10 cellular contexts compared by ENCODE assay signal in the genomic region with DNA sequence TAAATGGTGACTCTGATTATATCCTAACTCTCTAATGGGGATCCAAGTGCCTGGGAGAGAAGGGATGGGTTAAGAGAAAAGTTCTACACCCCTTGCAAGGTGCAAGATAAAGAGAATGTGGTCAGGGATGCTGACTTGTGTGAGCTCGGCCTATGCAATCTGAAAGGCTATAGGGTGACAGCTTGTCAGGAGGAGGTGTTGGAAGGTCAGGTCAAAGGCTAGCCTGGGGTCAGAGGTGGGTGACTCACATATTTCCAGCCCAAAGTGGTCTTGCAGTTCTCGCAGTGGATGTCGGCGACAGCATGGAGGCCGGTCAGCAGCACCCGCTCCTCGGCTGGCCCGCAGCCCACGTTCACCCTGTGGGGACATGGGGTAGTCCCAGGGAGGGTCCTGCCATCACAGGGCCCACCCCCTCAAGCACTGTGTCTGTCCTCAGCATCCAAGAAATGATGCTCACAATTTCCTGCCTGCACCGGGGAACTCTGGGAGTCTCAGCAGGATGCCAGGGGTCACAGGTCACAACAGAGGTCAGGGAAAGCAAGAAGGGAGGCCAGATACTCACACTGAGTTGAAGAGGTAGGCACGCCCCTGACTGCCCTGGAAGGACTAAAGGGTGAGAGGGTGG. TPM values are rescaled to one million over a fixed set of nuclear protein-coding genes. Genes with fewer than 3 reads are reported as not detected.
DNase-seq lines count a peak whose midpoint lies in the region; ATAC-seq, FAIRE-seq and TF ChIP-seq lines count a peak whose summit lies in the region.
"Had no signal": no experiment of that assay in that cellular context is flagged by ENCODE, and none has a peak within 500 bp of the region (broad histone marks: within the 10 kb centered on the region; RNA-seq: fewer than 3 reads in every experiment).

No MANE protein-coding gene starts in this region.

- H3K36me3 Mint-ChIP-seq in CD14-positive monocyte (peaks cover 22 to 37% of the 10 kb centered on the region in 2 donors), T-helper 17 cell (ENCODE audit: low read depth) (peaks cover 4% of the 10 kb centered on the region)

- TF ChIP-seq CTCF in CD14-positive monocyte (IDR thresholded peaks at IDR 0.05) (no peak), esophagus muscularis mucosa (IDR thresholded peaks at IDR 0.05) (no peak), pancreas (IDR thresholded peaks at IDR 0.05) (no peak), brain microvascular endothelial cell (IDR thresholded peaks at IDR 0.05; ENCODE audit: low read depth, low read length, missing control alignments) (no peak)

- no peak for TF ChIP-seq POLR2A in esophagus muscularis mucosa (IDR thresholded peaks at IDR 0.05; ENCODE audit: low read depth)

- WGBS in esophagus muscularis mucosa = 83% methylated on average over 11 of the region's 11 CpGs
- WGBS in pancreas, 2 donors = 71 to 75% methylated on average over 11 of the region's 11 CpGs

- H3K4me3 Mint-ChIP-seq in CD14-positive monocyte = peak overlapping the region; percentile 87 to 94
- peak overlapping the region; percentile 93 for H3K4me3 Mint-ChIP-seq in T-helper 17 cell

- H3K27me3 Mint-ChIP-seq in CD14-positive monocyte (ENCODE audit: low read depth in 3 of 3) = peaks cover 0 to 4% (median 3%) of the 10 kb centered on the region in 3 donors
- no peaks in the 10 kb centered on the region for H3K27me3 Mint-ChIP-seq in T-helper 17 cell

- intact Hi-C loops in CD14-positive monocyte (cut with micrococcal nuclease) = no loop called here
- intact Hi-C loops in esophagus muscularis mucosa (cut with DNase I) = loop anchor here (10.0 kb wide), 1 partner anchor 310 kb away; a partner anchor contains a TSS
- intact Hi-C loops in pancreas (cut with DNase I) = no loop called here

- no peak for ATAC-seq in T-helper 17 cell
- no peak for ATAC-seq in pancreas
- no peak for ATAC-seq in GM21717 (IDR thresholded peaks at IDR 0.05; ENCODE audit: unreplicated experiment)
- no peak for ATAC-seq in GM19455 (IDR thresholded peaks at IDR 0.05; ENCODE audit: unreplicated experiment)
- no peak for ATAC-seq in HG03460 (IDR thresholded peaks at IDR 0.05; ENCODE audit: unreplicated experiment)

- H3K4me1 ChIP-seq in esophagus muscularis mucosa (peaks cover 40 to 63% (median 57%) of the 10 kb centered on the region in 4 donors), pancreas (peaks cover 0 to 15% (median 10%) of the 10 kb centered on the region in 3 donors)

- no peak for DNase-seq in CD14-positive monocyte (ENCODE audit: low spot score)
- no peak for DNase-seq in T-helper 17 cell
- DNase-seq in esophagus muscularis mucosa (ENCODE audit: extremely low spot score) = no peak
- DNase-seq in pancreas = peak in 2 of 6 donors; percentile 52 to 79
- no peak for DNase-seq in brain microvascular endothelial cell
- DNase-seq: foreskin melanocyte, NCI-H1092 had no signal

- H3K9me3 ChIP-seq in T-helper 17 cell (ENCODE audit: control insufficient read depth, low read length, poor library complexity, severe bottlenecking) (peaks cover 3% of the 10 kb centered on the region), esophagus muscularis mucosa (peaks cover 0 to 14% (median 11%) of the 10 kb centered on the region in 4 donors), pancreas (no peaks in the 10 kb centered on the region)

- in situ Hi-C loops in brain microvascular endothelial cell (cut with HindIII; ENCODE audit: low pct_ligation_motif_present, low sequenced_read_pairs) = no loop called here

- no peak for FAIRE-seq in pancreas (lab: Jason Lieb, UNC)

- H3K4me1 Mint-ChIP-seq in CD14-positive monocyte (peaks cover 51% of the 10 kb centered on the region), T-helper 17 cell (peaks cover 30% of the 10 kb centered on the region)

- H3K27ac Mint-ChIP-seq in CD14-positive monocyte (peak overlapping the region; percentile 83 to 97 (median 92)), T-helper 17 cell (peak overlapping the region; percentile 92)

- peaks cover 0 to 22% (median 19%) of the 10 kb centered on the region in 4 donors for H3K36me3 ChIP-seq in esophagus muscularis mucosa
- H3K36me3 ChIP-seq in pancreas = peaks cover 0 to 10% (median 0%) of the 10 kb centered on the region in 3 donors
- H3K36me3 ChIP-seq in brain microvascular endothelial cell (replicated peaks) = no peaks in the 10 kb centered on the region

- no peak for TF ChIP-seq EP300 in esophagus muscularis mucosa (IDR thresholded peaks at IDR 0.05)

- no peaks in the 10 kb centered on the region for H3K27me3 ChIP-seq in esophagus muscularis mucosa
- H3K27me3 ChIP-seq in pancreas = no peaks in the 10 kb centered on the region
- no peaks in the 10 kb centered on the region for H3K27me3 ChIP-seq in brain microvascular endothelial cell (replicated peaks)

- H3K4me3 ChIP-seq in esophagus muscularis mucosa (peak overlapping the region; percentile 71 to 93 (median 84)), pancreas (peak overlapping the region; percentile 66 to 85 (median 78)), brain microvascular endothelial cell (ENCODE audit: low read depth, low read length) (no peak overlapping the region)

- H3K9me3 Mint-ChIP-seq in CD14-positive monocyte = peaks cover 22 to 36% (median 33%) of the 10 kb centered on the region in 7 donors

- H3K27ac ChIP-seq in esophagus muscularis mucosa (replicated peaks in 1 of 4) (peak overlapping the region; percentile 87 to 97 (median 94)), pancreas (peak overlapping the region; percentile 84 to 90 (median 88)), brain microvascular endothelial cell (no peak overlapping the region)

RNA-seq across cellular contexts. Expression of a gene that starts 1.4 kb away (rescaled TPM):
- polyA plus RNA-seq in CD14-positive monocyte (100 to 1,000 TPM; 182 to 235 TPM), pancreas (100 to 1,000 TPM; 127 to 134 TPM)
- total RNA-seq in T-helper 17 cell (100 to 1,000 TPM in 1 of 2 donors, 10 to 100 TPM in 1; 94.9 to 131 TPM), esophagus muscularis mucosa (100 to 1,000 TPM in 3 of 4 donors, 10 to 100 TPM in 1; 72.7 to 222 (median 154) TPM), pancreas (10 to 100 TPM; 18.6 to 57.1 (median 35.5) TPM)

RNA-seq across cellular contexts. Expression of a gene that starts 2.9 kb away (rescaled TPM):
- polyA plus RNA-seq in CD14-positive monocyte (under 1 TPM; 0.10 to 0.11 TPM), pancreas (1 to 10 TPM; 2.3 to 3.6 TPM)
- total RNA-seq in T-helper 17 cell (under 1 TPM; 0.65 to 0.94 TPM), esophagus muscularis mucosa (1 to 10 TPM in 1 of 4 donors, under 1 TPM in 3; 0.42 to 1.3 (median 0.67) TPM), pancreas (1 to 10 TPM; 1.3 to 3.0 (median 1.7) TPM)

RNA-seq across cellular contexts. Expression of a gene that starts 18.7 kb away (rescaled TPM):
- polyA plus RNA-seq in CD14-positive monocyte = not detected
- total RNA-seq in T-helper 17 cell = 10 to 100 TPM; 12.6 to 13.7 TPM
- 1 to 10 TPM in 3 of 4 donors, under 1 TPM in 1; 0.66 to 3.7 (median 2.2) TPM for total RNA-seq in esophagus muscularis mucosa
- total RNA-seq in pancreas = 1 to 10 TPM in 4 of 6 donors, under 1 TPM in 2; 0.41 to 3.5 (median 1.3) TPM
- polyA plus RNA-seq in pancreas = 1 to 10 TPM; 3.6 to 7.4 TPM

RNA-seq across cellular contexts. Expression of a gene that starts 18.9 kb away (rescaled TPM):
- polyA plus RNA-seq in CD14-positive monocyte (100 to 1,000 TPM; 279 to 388 TPM), pancreas (10 to 100 TPM; 47.2 to 53.7 TPM)
- total RNA-seq in T-helper 17 cell (10 to 100 TPM; 80.8 to 89.3 TPM), esophagus muscularis mucosa (10 to 100 TPM; 43.6 to 61.3 (median 51.5) TPM), pancreas (10 to 100 TPM; 21.7 to 43.2 (median 27.1) TPM)

RNA-seq across cellular contexts. Expression of a gene that starts 28.4 kb away (rescaled TPM):
- polyA plus RNA-seq in CD14-positive monocyte (10 to 100 TPM in 1 of 2 donors, 1 to 10 TPM in 1; 8.1 to 10.2 TPM), pancreas (10 to 100 TPM; 24.4 to 38.2 TPM)
- total RNA-seq in T-helper 17 cell (10 to 100 TPM; 76.5 to 77.6 TPM), esophagus muscularis mucosa (10 to 100 TPM; 40.4 to 70.8 (median 56.9) TPM), pancreas (10 to 100 TPM; 19.8 to 34.1 (median 22.8) TPM)
